27 cellular contexts compared by ENCODE assay signal in genomic region chr5:43889238-43889637, GRCh38.
"Had no signal": no experiment of that assay in that cellular context is flagged by ENCODE, and none has a peak within 500 bp of the region (broad histone marks: within the 10 kb centered on the region; RNA-seq: fewer than 3 reads in every experiment).

No MANE protein-coding gene starts in this region.

- H3K36me3 ChIP-seq: adrenal gland, esophagus squamous epithelium, upper lobe of right lung had no signal

- H3K4me3 Mint-ChIP-seq: activated naive CD8-positive, alpha-beta T cell; activated T-cell treated with anti-CD3 and anti-CD28 coated beads, Interleukin-2, amount 50 U/mL, for 4 hours; endodermal cell; memory B cell; naive B cell; stimulated activated naive B cell treated with anti-CD40 and anti-IgM and Interleukin-4, amounts not matched to agents 10 μg/mL and 1 μg/mL and 100 μg/mL, for 72 hours; T-helper 1 cell treated with Interleukin-12 subunit alpha and Interleukin-12 subunit beta and Interleukin-4 antibody, amounts not matched to agents 30 μg/mL and 1 μg/mL, for 36 hours; WTC11 had no signal

- H3K27me3 ChIP-seq: adrenal gland, esophagus squamous epithelium, upper lobe of right lung had no signal

- H2AFZ ChIP-seq: parathyroid adenoma had no signal

- H3K9ac ChIP-seq: parathyroid adenoma had no signal

- H3K27me3 Mint-ChIP-seq: activated naive CD8-positive, alpha-beta T cell; memory B cell; stimulated activated naive B cell treated with anti-CD40 and anti-IgM and Interleukin-4, amounts not matched to agents 10 μg/mL and 1 μg/mL and 100 μg/mL, for 72 hours had no signal

- H3K4me1 ChIP-seq: adrenal gland, esophagus squamous epithelium, parathyroid adenoma, upper lobe of right lung had no signal

- H3K27ac ChIP-seq: adrenal gland, esophagus squamous epithelium, parathyroid adenoma, upper lobe of right lung had no signal

- H3K4me3 ChIP-seq: adrenal gland, esophagus squamous epithelium, mucosa of descending colon, smooth muscle cell, upper lobe of right lung had no signal

- H3K36me3 Mint-ChIP-seq: activated naive CD8-positive, alpha-beta T cell; memory B cell; naive B cell; stimulated activated naive B cell treated with anti-CD40 and anti-IgM and Interleukin-4, amounts not matched to agents 10 μg/mL and 1 μg/mL and 100 μg/mL, for 72 hours; WTC11 had no signal

- DNase-seq: activated CD4-positive, alpha-beta T cell treated with anti-CD3 and anti-CD28 coated beads, Interleukin-2, amount 50 U/mL, for 4 hours; activated CD8-positive, alpha-beta memory T cell treated with anti-CD3 and anti-CD28 coated beads, Interleukin-2, amount 50 U/mL, for 48 hours; activated naive CD4-positive, alpha-beta T cell; activated T-cell treated with anti-CD3 and anti-CD28 coated beads, Interleukin-2, amount 50 U/mL, for 4 hours; adrenal gland; cortex of kidney; endodermal cell; esophagus squamous epithelium; glutamatergic neuron; hippocampal formation; kidney glomerular epithelial cell; mucosa of descending colon; naive B cell; nucleus accumbens; stimulated activated CD4-positive, alpha-beta T cell treated with anti-CD3 and anti-CD28 coated beads, Interleukin-2, amount 100 ng/mL, for 48 hours; stimulated activated CD8-positive, alpha-beta memory T cell treated with anti-CD3 and anti-CD28 coated beads, Interleukin-4, amount 100 ng/mL, for 48 hours; stimulated activated naive B cell treated with anti-CD40 and anti-IgM and Interleukin-4, amounts not matched to agents 10 μg/mL and 1 μg/mL and 100 μg/mL, for 72 hours; T1000; upper lobe of right lung had no signal

- ATAC-seq: activated T-cell treated with anti-CD3 and anti-CD28 coated beads, Interleukin-2, amount 50 U/mL, for 4 hours; mucosa of descending colon; sciatic nerve; stimulated activated naive B cell treated with anti-CD40 and anti-IgM and Interleukin-4, amounts not matched to agents 10 μg/mL and 1 μg/mL and 100 μg/mL, for 72 hours; upper lobe of right lung; WTC11 had no signal

- H3K9me3 Mint-ChIP-seq: activated T-cell treated with anti-CD3 and anti-CD28 coated beads, Interleukin-2, amount 50 U/mL, for 4 hours; activated T-helper 2 cell treated with anti-CD3 and anti-CD28 coated beads, Interferon-gamma antibody, Interleukin-2, Interleukin-4, amounts not matched to agents 10 μg/mL and 5 μg/mL and 100 μg/mL, durations not matched to agents 14 hours and 24 hours and 36 hours; endodermal cell; T-helper 1 cell treated with Interleukin-12 subunit alpha and Interleukin-12 subunit beta and Interleukin-4 antibody, amounts not matched to agents 30 μg/mL and 1 μg/mL, for 36 hours; WTC11 had no signal

- H3K27ac Mint-ChIP-seq: activated naive CD8-positive, alpha-beta T cell; activated T-helper 2 cell treated with anti-CD3 and anti-CD28 coated beads, Interferon-gamma antibody, Interleukin-2, Interleukin-4, amounts not matched to agents 10 μg/mL and 5 μg/mL and 100 μg/mL, durations not matched to agents 14 hours and 24 hours and 36 hours; endodermal cell; memory B cell; naive B cell; stimulated activated naive B cell treated with anti-CD40 and anti-IgM and Interleukin-4, amounts not matched to agents 10 μg/mL and 1 μg/mL and 100 μg/mL, for 72 hours; T-helper 1 cell treated with Interleukin-12 subunit alpha and Interleukin-12 subunit beta and Interleukin-4 antibody, amounts not matched to agents 30 μg/mL and 1 μg/mL, for 36 hours; WTC11 had no signal

- H3K4me1 Mint-ChIP-seq: memory B cell; naive B cell; stimulated activated naive B cell treated with anti-CD40 and anti-IgM and Interleukin-4, amounts not matched to agents 10 μg/mL and 1 μg/mL and 100 μg/mL, for 72 hours; WTC11 had no signal

- H3K79me2 ChIP-seq: parathyroid adenoma had no signal

- H3K9me3 ChIP-seq: adrenal gland, esophagus squamous epithelium, upper lobe of right lung had no signal

- H3K4me2 ChIP-seq: smooth muscle cell had no signal
